Comparison of ENCODE assay signal across 24 cellular contexts in genomic region chr4:153747406-153747805, GRCh38. TPM values are rescaled to one million over a fixed set of nuclear protein-coding genes. Genes with fewer than 3 reads are reported as not detected.
"Had no signal": no experiment of that assay in that cellular context is flagged by ENCODE, and none has a peak within 500 bp of the region (broad histone marks: within the 10 kb centered on the region; RNA-seq: fewer than 3 reads in every experiment).

No MANE protein-coding gene starts in this region.

- H3K4me3 ChIP-seq: left lung, mucosa of descending colon, right atrium auricular region, skin epidermis, transverse colon, vagina had no signal

- H3K27me3 Mint-ChIP-seq: activated naive CD8-positive, alpha-beta T cell treated with anti-CD3 and anti-CD28 coated beads, Interleukin-2, amount 10 ng/mL, durations not matched to agents 7 days and 5 days; brain; memory B cell had no signal

- H3K9me3 Mint-ChIP-seq: activated naive CD8-positive, alpha-beta T cell treated with anti-CD3 and anti-CD28 coated beads, Interleukin-2, amount 10 ng/mL, durations not matched to agents 7 days and 5 days; brain; central memory CD8-positive, alpha-beta T cell; memory B cell; naive thymus-derived CD4-positive, alpha-beta T cell had no signal

- H3K9me3 ChIP-seq: left lung, mucosa of descending colon, right atrium auricular region, transverse colon, vagina had no signal

- H3K36me3 ChIP-seq: left lung, right atrium auricular region, transverse colon, vagina had no signal

- ATAC-seq: left lung; mucosa of descending colon; naive thymus-derived CD4-positive, alpha-beta T cell had no signal

- H3K27me3 ChIP-seq: left lung, right atrium auricular region, vagina had no signal

- H3K4me3 Mint-ChIP-seq: activated naive CD8-positive, alpha-beta T cell treated with anti-CD3 and anti-CD28 coated beads, Interleukin-2, amount 10 ng/mL, durations not matched to agents 7 days and 5 days; brain; central memory CD8-positive, alpha-beta T cell; memory B cell; naive thymus-derived CD4-positive, alpha-beta T cell had no signal

- DNase-seq: activated CD4-positive, alpha-beta T cell treated with anti-CD3 and anti-CD28 coated beads, Interleukin-2, amount 50 U/mL, for 1 hour; activated CD4-positive, CD25-positive, alpha-beta regulatory T cell; activated naive CD4-positive, alpha-beta T cell; activated naive CD8-positive, alpha-beta T cell treated with anti-CD3 and anti-CD28 coated beads, Interleukin-2, amount 10 ng/mL, durations not matched to agents 7 days and 5 days; effector memory CD4-positive, alpha-beta T cell; foreskin fibroblast; glutamatergic neuron; hypothalamus; kidney; left lung; mucosa of descending colon; naive thymus-derived CD4-positive, alpha-beta T cell; stimulated activated CD4-positive, alpha-beta T cell treated with anti-CD3 and anti-CD28 coated beads, Interleukin-15, amount 100 ng/mL, for 24 hours; stimulated activated CD4-positive, alpha-beta T cell treated with anti-CD3 and anti-CD28 coated beads, Interleukin-4, amount 100 ng/mL, for 24 hours; stimulated activated naive CD4-positive, alpha-beta T cell; substantia nigra; transverse colon had no signal

- H3K4me1 Mint-ChIP-seq: activated naive CD8-positive, alpha-beta T cell treated with anti-CD3 and anti-CD28 coated beads, Interleukin-2, amount 10 ng/mL, durations not matched to agents 7 days and 5 days; central memory CD8-positive, alpha-beta T cell; memory B cell had no signal

- H3K27ac Mint-ChIP-seq: activated naive CD8-positive, alpha-beta T cell treated with anti-CD3 and anti-CD28 coated beads, Interleukin-2, amount 10 ng/mL, durations not matched to agents 7 days and 5 days; brain; memory B cell; naive thymus-derived CD4-positive, alpha-beta T cell had no signal

- H3K36me3 Mint-ChIP-seq: activated naive CD8-positive, alpha-beta T cell treated with anti-CD3 and anti-CD28 coated beads, Interleukin-2, amount 10 ng/mL, durations not matched to agents 7 days and 5 days; memory B cell had no signal

- H3K4me1 ChIP-seq: right atrium auricular region, transverse colon had no signal

RNA-seq across cellular contexts. Expression of gene RNF175, which starts 12.4 kb away (rescaled TPM):
- total RNA-seq: activated CD8-positive, alpha-beta memory T cell treated with anti-CD3 and anti-CD28 coated beads for 36 hours; activated naive CD8-positive, alpha-beta T cell treated with anti-CD3 and anti-CD28 coated beads, Interleukin-2, amount 10 ng/mL, durations not matched to agents 7 days and 5 days had no signal

RNA-seq across cellular contexts. Expression of gene SFRP2, which starts 41.5 kb away (rescaled TPM):
- total RNA-seq: activated naive CD8-positive, alpha-beta T cell treated with anti-CD3 and anti-CD28 coated beads, Interleukin-2, amount 10 ng/mL, durations not matched to agents 7 days and 5 days; naive thymus-derived CD4-positive, alpha-beta T cell had no signal
